8 cellular contexts compared by ENCODE assay signal in genomic region chr10:95183451-95184230, GRCh38. TPM values are rescaled to one million over a fixed set of nuclear protein-coding genes. Genes with fewer than 3 reads are reported as not detected.
DNase-seq lines count a peak whose midpoint lies in the region; ATAC-seq and TF ChIP-seq lines count a peak whose summit lies in the region.

No MANE protein-coding gene starts in this region.

- ATAC-seq in GM18517 (IDR thresholded peaks at IDR 0.05; ENCODE audit: unreplicated experiment) (peak; percentile 91), HG03025 (IDR thresholded peaks at IDR 0.05; ENCODE audit: low FRiP score, unreplicated experiment) (peak; percentile 95), left colon (peak; percentile 97)

- no peaks in the 10 kb centered on the region for H3K9me3 Mint-ChIP-seq in chondrocyte (ENCODE audit: low read depth)

- DNase-seq in A172 (ENCODE audit: low spot score) = peak; percentile 74
- peak; percentile 57 for DNase-seq in NCI-H2196 (lab: John Stamatoyannopoulos, UW; ENCODE audit: unreplicated experiment)
- peak; percentile 81 for DNase-seq in activated CD4-positive, CD25-positive, alpha-beta regulatory T cell treated with anti-CD3 and anti-CD28 coated beads, Interleukin-2, amount 50 U/mL, for 72 hours
- DNase-seq in chondrocyte (ENCODE audit: low spot score) = peak; percentile 92
- peak; percentile 82 to 95 for DNase-seq in left colon
- peak; percentile 73 for DNase-seq in stimulated activated CD4-positive, alpha-beta T cell treated with anti-CD3 and anti-CD28 coated beads, Interleukin-1b, Interleukin-23, amount 100 ng/mL, for 48 hours

- peaks cover 6% of the 10 kb centered on the region for H3K27me3 Mint-ChIP-seq in chondrocyte (ENCODE audit: low read depth)

- peaks cover 7% of the 10 kb centered on the region for H3K4me1 Mint-ChIP-seq in chondrocyte (ENCODE audit: low read depth)

- TF ChIP-seq CTCF in chondrocyte (IDR thresholded peaks at IDR 0.05) = peak; percentile 100

- intact Hi-C loops in left colon (cut with DNase I, micrococcal nuclease) = no loop called here

- no peaks in the 10 kb centered on the region for H3K36me3 Mint-ChIP-seq in chondrocyte (ENCODE audit: low read depth)

- peak overlapping the region; percentile 74 for H3K4me3 Mint-ChIP-seq in chondrocyte (ENCODE audit: unreplicated experiment)

- peak overlapping the region; percentile 61 for H3K27ac Mint-ChIP-seq in chondrocyte (ENCODE audit: unreplicated experiment)

RNA-seq across cellular contexts. Expression of gene ACSM6, which starts 10.4 kb away (rescaled TPM):
- 0.12 TPM in 1 of 2 replicates, not detected in the other for total RNA-seq in A172 (2014; rRNA removed; shearing (Covaris generic))
- not detected in 3 replicates for total RNA-seq in chondrocyte
- not detected for total RNA-seq in left colon

Comparison
In these comparisons a context has a peak if more than half of its experiments do, and no peak if none do; other contexts are left out.
1. Peak in every context shown above with its lines: DNase-seq and ATAC-seq.